1 cellular context compared by ENCODE assay signal in genomic region chr2:8627692-8628085, GRCh38.
TF ChIP-seq lines count a peak whose summit lies in the region.

No MANE protein-coding gene starts in this region.

TF ChIP-seq in GM23338, 12 proteins besides CTCF, POLR2A, EP300 and RAD21 (continued from another document):
- TF ChIP-seq NANOG (IDR thresholded peaks at IDR 0.05; ENCODE audit: borderline replicate concordance) (no peak), CREB1 (CRISPR knock-in tag; IDR thresholded peaks at IDR 0.05; ENCODE audit: low read depth) (no peak), ZNF462 (CRISPR knock-in tag; IDR thresholded peaks at IDR 0.05) (no peak), EZH2 (IDR thresholded peaks at IDR 0.05; ENCODE audit: low read depth, unreplicated experiment) (no peak), STAT1 (IDR thresholded peaks at IDR 0.05; ENCODE audit: unreplicated experiment) (no peak), EZH2phosphoT487 (IDR thresholded peaks at IDR 0.05; ENCODE audit: unreplicated experiment) (no peak)
